ENCODE assay signal across 1 cellular context in genomic region chr6:27293436-27294152, GRCh38.
TF ChIP-seq lines count a peak whose summit lies in the region.

No MANE protein-coding gene starts in this region.

TF ChIP-seq in IMR-90, 13 proteins besides CTCF, POLR2A, EP300 and RAD21 (continued from another document):
- TF ChIP-seq SMC3 (IDR thresholded peaks at IDR 0.05; ENCODE audit: low read depth, low read length), result no peak
